In the genomic region with DNA sequence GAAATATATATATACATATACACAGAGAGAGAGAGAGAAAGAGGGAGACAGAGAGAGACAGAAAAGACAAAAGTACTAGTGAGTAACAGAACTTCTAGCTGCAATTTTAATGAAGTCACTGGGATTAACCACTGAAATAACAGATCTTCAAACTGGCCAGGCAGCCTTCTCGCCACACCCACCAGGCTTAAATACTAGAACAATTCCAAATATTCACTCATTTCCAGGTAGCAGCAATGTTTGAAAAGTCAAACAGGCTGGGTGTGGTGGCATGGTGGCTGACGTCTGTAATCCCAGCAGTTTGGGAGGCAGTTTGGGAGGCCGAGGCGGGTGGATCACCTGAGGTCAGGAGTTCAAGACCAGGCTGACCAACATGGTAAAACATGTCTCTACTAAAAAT, we compare ENCODE assay signal across 20 cellular contexts. TPM values are rescaled to one million over a fixed set of nuclear protein-coding genes. Genes with fewer than 3 reads are reported as not detected.
A peak's percentile ranks its signal among the peaks of the same experiment; 100 is the strongest.
DNase-seq lines count a peak whose midpoint lies in the region; ATAC-seq, FAIRE-seq and TF ChIP-seq lines count a peak whose summit lies in the region.
"Had no signal": no experiment of that assay in that cellular context is flagged by ENCODE, and none has a peak within 500 bp of the region (broad histone marks: within the 10 kb centered on the region; RNA-seq: fewer than 3 reads in every experiment).

No MANE protein-coding gene starts in this region.

- H3K4me2 ChIP-seq in BLaER1 (peak overlapping the region; percentile 90), GM23338 (no peak overlapping the region)

- peaks cover 66% of the 10 kb centered on the region for H3F3A ChIP-seq in GM23338 (replicated peaks; ENCODE audit: low read depth)

- no peak for DNase-seq in GM23338 (ENCODE audit: low spot score)
- DNase-seq in activated T-helper 2 cell treated with anti-CD3 and anti-CD28 coated beads, Interferon-gamma antibody, Interleukin-2, Interleukin-4, amounts not matched to agents 10 μg/mL and 5 μg/mL and 100 μg/mL, durations not matched to agents 14 hours and 24 hours and 36 hours (ENCODE audit: low spot score), result no peak
- no peak for DNase-seq in left lung
- no peak for DNase-seq in NCI-H524 treated with DMSO at 0.1 percent for 48 hours (lab: John Stamatoyannopoulos, UW)
- no peak for DNase-seq in left colon
- no peak for DNase-seq in RCC 7860 (ENCODE audit: low spot score)
- DNase-seq in left lobe of liver (ENCODE audit: low spot score), result no peak
- DNase-seq: activated CD4-positive, alpha-beta T cell treated with anti-CD3 and anti-CD28 coated beads for 4 hours; dermis blood vessel endothelial cell; kidney; MM.1S; NCI-H187; NCI-H446; SJCRH30; stimulated activated CD4-positive, alpha-beta T cell treated with anti-CD3 and anti-CD28 coated beads, Interleukin-2, amount 100 ng/mL, for 24 hours; T-helper 9 cell had no signal

- H3K27ac ChIP-seq in BLaER1, result peak overlapping the region; percentile 97
- 0 out of 2 replicates have a peak overlapping the region, but pooled peaks have one; percentile 50 for H3K27ac ChIP-seq in GM23338 (ENCODE audit: low read depth)
- no peak overlapping the region for H3K27ac ChIP-seq in left lung
- H3K27ac ChIP-seq: ascending aorta, SJCRH30, thoracic aorta had no signal

- H3K9me3 Mint-ChIP-seq in GM23338, result no peaks in the 10 kb centered on the region; the same call in 2 of the 3 replicates
- H3K9me3 Mint-ChIP-seq in activated T-helper 2 cell treated with anti-CD3 and anti-CD28 coated beads, Interferon-gamma antibody, Interleukin-2, Interleukin-4, amounts not matched to agents 10 μg/mL and 5 μg/mL and 100 μg/mL, durations not matched to agents 14 hours and 24 hours and 36 hours, result no peaks in the 10 kb centered on the region

- H3K27ac Mint-ChIP-seq in GM23338, result peak overlapping the region; percentile 82; the same call in 1 of the 2 replicates
- H3K27ac Mint-ChIP-seq in activated T-helper 2 cell treated with anti-CD3 and anti-CD28 coated beads, Interferon-gamma antibody, Interleukin-2, Interleukin-4, amounts not matched to agents 10 μg/mL and 5 μg/mL and 100 μg/mL, durations not matched to agents 14 hours and 24 hours and 36 hours, result peak overlapping the region; percentile 33

- H3K36me3 ChIP-seq in BLaER1 (peaks cover 83% of the 10 kb centered on the region), GM23338 (ENCODE audit: insufficient read depth) (peaks cover 77% of the 10 kb centered on the region), left lung (peaks cover 13 to 74% of the 10 kb centered on the region in 2 donors)

- H3K4me3 ChIP-seq in BLaER1 (peak overlapping the region; percentile 92), GM23338 (no peak overlapping the region), left lung (no peak overlapping the region)
- H3K4me3 ChIP-seq: ascending aorta, SJCRH30, thoracic aorta had no signal

- peak overlapping the region; percentile 98 for H3K9ac ChIP-seq in BLaER1

- H3K36me3 Mint-ChIP-seq in GM23338 (ENCODE audit: low read depth), result peaks cover 89% of the 10 kb centered on the region
- peaks cover 77% of the 10 kb centered on the region for H3K36me3 Mint-ChIP-seq in activated T-helper 2 cell treated with anti-CD3 and anti-CD28 coated beads, Interferon-gamma antibody, Interleukin-2, Interleukin-4, amounts not matched to agents 10 μg/mL and 5 μg/mL and 100 μg/mL, durations not matched to agents 14 hours and 24 hours and 36 hours (ENCODE audit: low read depth)

- H4K20me1 ChIP-seq in BLaER1, result peaks cover 100% of the 10 kb centered on the region
- H4K20me1 ChIP-seq in GM23338 (replicated peaks; ENCODE audit: insufficient read depth), result peaks cover 58% of the 10 kb centered on the region

- no peak for TF ChIP-seq CTCF in GM23338 (conservative IDR thresholded peaks at IDR 0.05; ENCODE audit: low read depth in 2 of 2)
- TF ChIP-seq CTCF in left lung (IDR thresholded peaks at IDR 0.05), result no peak

- H3K27me3 ChIP-seq in BLaER1, result no peaks in the 10 kb centered on the region
- H3K27me3 ChIP-seq in GM23338 (ENCODE audit: insufficient read depth), result no peaks in the 10 kb centered on the region
- H3K27me3 ChIP-seq in left lung, result peaks cover 0 to 9% of the 10 kb centered on the region in 2 donors
- H3K27me3 ChIP-seq: ascending aorta, SJCRH30 had no signal

- peaks cover 11% of the 10 kb centered on the region for H3K4me1 Mint-ChIP-seq in GM23338
- H3K4me1 Mint-ChIP-seq in activated T-helper 2 cell treated with anti-CD3 and anti-CD28 coated beads, Interferon-gamma antibody, Interleukin-2, Interleukin-4, amounts not matched to agents 10 μg/mL and 5 μg/mL and 100 μg/mL, durations not matched to agents 14 hours and 24 hours and 36 hours (ENCODE audit: low read depth), result peaks cover 30% of the 10 kb centered on the region

- no peak for FAIRE-seq in RCC 7860 (lab: Jason Lieb, UNC)
- FAIRE-seq: kidney had no signal

- no peak for ATAC-seq in GM23338
- peak; percentile 6 for ATAC-seq in left lung
- ATAC-seq in left colon, result no peak
- no peak for ATAC-seq in left lobe of liver
- ATAC-seq: right cardiac atrium had no signal

- no peaks in the 10 kb centered on the region for H3K9me2 ChIP-seq in GM23338 (ENCODE audit: insufficient read depth)

- H3K9me3 ChIP-seq in BLaER1 (no peaks in the 10 kb centered on the region), left lung (no peaks in the 10 kb centered on the region)
- H3K9me3 ChIP-seq: ascending aorta, SJCRH30, thoracic aorta had no signal

- H3K4me3 Mint-ChIP-seq in GM23338, result no peak overlapping the region
- no peak overlapping the region for H3K4me3 Mint-ChIP-seq in activated T-helper 2 cell treated with anti-CD3 and anti-CD28 coated beads, Interferon-gamma antibody, Interleukin-2, Interleukin-4, amounts not matched to agents 10 μg/mL and 5 μg/mL and 100 μg/mL, durations not matched to agents 14 hours and 24 hours and 36 hours (ENCODE audit: low read depth)

- no peak overlapping the region for H2AFZ ChIP-seq in GM23338

- H3K27me3 Mint-ChIP-seq in GM23338 (ENCODE audit: insufficient read depth, low read depth, poor library complexity), result peaks cover 4% of the 10 kb centered on the region
- H3K27me3 Mint-ChIP-seq in activated T-helper 2 cell treated with anti-CD3 and anti-CD28 coated beads, Interferon-gamma antibody, Interleukin-2, Interleukin-4, amounts not matched to agents 10 μg/mL and 5 μg/mL and 100 μg/mL, durations not matched to agents 14 hours and 24 hours and 36 hours (ENCODE audit: low read depth), result no peaks in the 10 kb centered on the region

- H3K79me2 ChIP-seq in GM23338 (replicated peaks; ENCODE audit: insufficient read depth), result peaks cover 76% of the 10 kb centered on the region

- intact Hi-C loops in activated T-helper 2 cell treated with anti-CD3 and anti-CD28 coated beads, Interferon-gamma antibody, Interleukin-2, Interleukin-4, amounts not matched to agents 10 μg/mL and 5 μg/mL and 100 μg/mL, durations not matched to agents 14 hours and 24 hours and 36 hours (cut with micrococcal nuclease), result no loop called here
- intact Hi-C loops in left lung (cut with DNase I), result loop anchor here in 1 of 2 donors (10.0 kb wide), 1 partner anchor 48 kb away; no protein-coding TSS in a partner anchor
- intact Hi-C loops in left colon (cut with DNase I, micrococcal nuclease), result loop anchor here in 1 of 2 donors (10.0 kb wide), 1 partner anchor 48 kb away; no protein-coding TSS in a partner anchor

- H3K4me1 ChIP-seq in BLaER1 (peaks cover 51% of the 10 kb centered on the region), GM23338 (ENCODE audit: insufficient read depth) (peaks cover 9% of the 10 kb centered on the region), left lung (peaks cover 22 to 49% of the 10 kb centered on the region in 2 donors)

TF ChIP-seq in GM23338, 12 proteins besides CTCF, POLR2A, EP300 and RAD21 (continues in another document):
- no peak for TF ChIP-seq ZNF331 (CRISPR knock-in tag; IDR thresholded peaks at IDR 0.05; ENCODE audit: low read depth)

RNA-seq across cellular contexts. Expression of a gene that starts 5.2 kb away (rescaled TPM):
- 1,070 and 1,109 TPM in 2 replicates for total RNA-seq in GM23338 (2014; rRNA removed; shearing (Covaris generic))
- polyA plus RNA-seq in GM23338 (2016; fragmentation: Nextera tagmentation; extraction: Ambion mirVana), result 2,149 and 2,351 TPM in 2 replicates
- 703 and 712 TPM in 2 replicates for total RNA-seq in activated T-helper 2 cell treated with anti-CD3 and anti-CD28 coated beads, Interferon-gamma antibody, Interleukin-2, Interleukin-4, amounts not matched to agents 10 μg/mL and 5 μg/mL and 100 μg/mL, durations not matched to agents 14 hours and 24 hours and 36 hours
- 100 to 1,000 TPM; 427 to 579 TPM for total RNA-seq in left lung
- 100 to 1,000 TPM; 286 to 299 TPM for total RNA-seq in left colon
- 320 TPM for total RNA-seq in left lobe of liver

RNA-seq across cellular contexts. Expression of a gene that starts 16.4 kb away (rescaled TPM):
- total RNA-seq in GM23338 (2014; rRNA removed; shearing (Covaris generic)), result 3.0 and 3.7 TPM in 2 replicates
- 4.6 and 4.9 TPM in 2 replicates for polyA plus RNA-seq in GM23338 (2016; fragmentation: Nextera tagmentation; extraction: Ambion mirVana)
- total RNA-seq in activated T-helper 2 cell treated with anti-CD3 and anti-CD28 coated beads, Interferon-gamma antibody, Interleukin-2, Interleukin-4, amounts not matched to agents 10 μg/mL and 5 μg/mL and 100 μg/mL, durations not matched to agents 14 hours and 24 hours and 36 hours, result 8.0 and 9.4 TPM in 2 replicates
- total RNA-seq in left lung (1 to 10 TPM; 5.8 to 5.9 TPM), left colon (10 to 100 TPM in 1 of 2 donors, 1 to 10 TPM in 1; 8.4 to 15.9 TPM), left lobe of liver (32.3 TPM)

RNA-seq across cellular contexts. Expression of a gene that starts 16.6 kb away (rescaled TPM):
- 1.2 and 1.6 TPM in 2 replicates for total RNA-seq in GM23338 (2014; rRNA removed; shearing (Covaris generic))
- polyA plus RNA-seq in GM23338 (2016; fragmentation: Nextera tagmentation; extraction: Ambion mirVana), result 4.5 and 4.6 TPM in 2 replicates
- total RNA-seq in activated T-helper 2 cell treated with anti-CD3 and anti-CD28 coated beads, Interferon-gamma antibody, Interleukin-2, Interleukin-4, amounts not matched to agents 10 μg/mL and 5 μg/mL and 100 μg/mL, durations not matched to agents 14 hours and 24 hours and 36 hours, result 3.5 and 4.0 TPM in 2 replicates
- 1 to 10 TPM in 1 of 2 donors, under 1 TPM in 1; 0.50 to 2.0 TPM for total RNA-seq in left lung
- total RNA-seq in left colon, result 1 to 10 TPM; 1.6 to 3.5 TPM
- total RNA-seq in left lobe of liver, result 2.1 TPM
- total RNA-seq: ascending aorta had no signal

RNA-seq across cellular contexts. Expression of a gene that starts 25.5 kb away (rescaled TPM):
- total RNA-seq in GM23338 (2014; rRNA removed; shearing (Covaris generic)), result 11.4 and 14.0 TPM in 2 replicates
- polyA plus RNA-seq in GM23338 (2016; fragmentation: Nextera tagmentation; extraction: Ambion mirVana), result 5.2 and 6.0 TPM in 2 replicates
- 2.3 and 2.9 TPM in 2 replicates for total RNA-seq in activated T-helper 2 cell treated with anti-CD3 and anti-CD28 coated beads, Interferon-gamma antibody, Interleukin-2, Interleukin-4, amounts not matched to agents 10 μg/mL and 5 μg/mL and 100 μg/mL, durations not matched to agents 14 hours and 24 hours and 36 hours
- total RNA-seq in left lung (1 to 10 TPM; 4.3 to 5.9 TPM), left colon (10 to 100 TPM in 1 of 2 donors, 1 to 10 TPM in 1; 8.4 to 17.5 TPM), left lobe of liver (7.0 TPM)

RNA-seq across cellular contexts. Expression of a gene that starts 34.2 kb away (rescaled TPM):
- 172 and 186 TPM in 2 replicates for total RNA-seq in GM23338 (2014; rRNA removed; shearing (Covaris generic))
- polyA plus RNA-seq in GM23338 (2016; fragmentation: Nextera tagmentation; extraction: Ambion mirVana), result 275 and 293 TPM in 2 replicates
- total RNA-seq in activated T-helper 2 cell treated with anti-CD3 and anti-CD28 coated beads, Interferon-gamma antibody, Interleukin-2, Interleukin-4, amounts not matched to agents 10 μg/mL and 5 μg/mL and 100 μg/mL, durations not matched to agents 14 hours and 24 hours and 36 hours, result 191 and 210 TPM in 2 replicates
- total RNA-seq in left lung, result 100 to 1,000 TPM; 183 to 258 TPM
- total RNA-seq in left colon, result 100 to 1,000 TPM; 186 to 220 TPM
- total RNA-seq in left lobe of liver, result 310 TPM

Comparison
In these comparisons a context has a peak if more than half of its experiments do, and no peak if none do; other contexts are left out.
1. H3K27ac ChIP-seq: peak in BLaER1 (single experiment) and GM23338 (single experiment); none in left lung (0 of 2).